Comparison of ENCODE assay signal across 22 cellular contexts in the genomic region with DNA sequence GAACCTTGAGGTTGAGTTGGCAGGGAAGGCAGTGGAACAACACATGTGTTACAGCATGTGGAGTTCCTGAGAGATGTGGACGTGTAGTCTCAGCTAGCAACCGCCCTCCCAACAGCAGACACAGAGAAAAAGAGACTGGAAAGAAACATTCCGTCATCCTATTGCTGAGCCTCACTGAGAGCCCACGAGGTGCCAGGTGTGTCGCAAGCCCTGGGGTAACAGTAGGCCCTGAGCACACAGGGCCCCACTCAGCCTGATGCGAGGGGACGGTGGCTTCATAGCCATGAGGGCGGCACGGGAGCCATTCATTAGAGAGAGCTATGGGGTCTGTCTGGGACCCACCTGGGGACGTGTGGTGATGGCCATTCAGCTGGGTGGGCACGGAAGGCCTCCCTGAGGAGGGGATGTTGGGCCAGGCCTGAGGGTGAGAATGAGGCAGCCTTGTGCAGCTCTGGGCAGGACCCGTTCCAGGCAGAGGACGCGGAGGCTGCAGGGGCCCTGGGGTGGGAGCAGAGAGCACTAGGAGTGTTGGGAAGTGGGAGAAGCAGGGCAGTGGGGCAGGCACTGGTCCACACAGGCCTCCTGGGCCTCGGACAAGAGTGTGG. TPM values are rescaled to one million over a fixed set of nuclear protein-coding genes. Genes with fewer than 3 reads are reported as not detected.
DNase-seq lines count a peak whose midpoint lies in the region; ATAC-seq and TF ChIP-seq lines count a peak whose summit lies in the region.
"Had no signal": no experiment of that assay in that cellular context is flagged by ENCODE, and none has a peak within 500 bp of the region (broad histone marks: within the 10 kb centered on the region; RNA-seq: fewer than 3 reads in every experiment).

No MANE protein-coding gene starts in this region.

- no peaks in the 10 kb centered on the region for H4K20me1 ChIP-seq in neural progenitor cell (ENCODE audit: low read depth)

- peaks cover 100% of the 10 kb centered on the region for H3K27me3 ChIP-seq in left ventricle myocardium inferior (ENCODE audit: low read depth)
- peaks cover 0 to 7% (median 0%) of the 10 kb centered on the region in 45 donors for H3K27me3 ChIP-seq in dorsolateral prefrontal cortex
- no peaks in the 10 kb centered on the region for H3K27me3 ChIP-seq in neural progenitor cell
- peaks cover 0 to 95% (median 0%) of the 10 kb centered on the region in 4 donors for H3K27me3 ChIP-seq in esophagus squamous epithelium

- H3K36me3 Mint-ChIP-seq in neural progenitor cell = no peaks in the 10 kb centered on the region
- H3K36me3 Mint-ChIP-seq: CD14-positive monocyte had no signal

- H3K36me3 ChIP-seq in left ventricle myocardium inferior (no peaks in the 10 kb centered on the region), neural progenitor cell (no peaks in the 10 kb centered on the region), esophagus squamous epithelium (no peaks in the 10 kb centered on the region)

- no peak for TF ChIP-seq POLR2A in esophagus squamous epithelium (IDR thresholded peaks at IDR 0.05)

- H3K4me3 Mint-ChIP-seq in neural progenitor cell = no peak overlapping the region
- H3K4me3 Mint-ChIP-seq: CD14-positive monocyte had no signal

- H3K79me2 ChIP-seq in neural progenitor cell (ENCODE audit: low read depth) = no peaks in the 10 kb centered on the region

- H3K27me3 Mint-ChIP-seq in neural progenitor cell (ENCODE audit: insufficient read depth, low read depth) = peaks cover 36% of the 10 kb centered on the region

- TF ChIP-seq CTCF in left ventricle myocardium inferior (IDR thresholded peaks at IDR 0.05; ENCODE audit: borderline replicate concordance) = no peak
- no peak for TF ChIP-seq CTCF in dorsolateral prefrontal cortex (IDR thresholded peaks at IDR 0.05 in 54 of 56, conservative IDR thresholded peaks at IDR 0.05 in 2 of 56; ENCODE audit: low read depth in 1 of 56, partially characterized antibody in 56 of 56)
- no peak for TF ChIP-seq CTCF in neural progenitor cell (IDR thresholded peaks at IDR 0.05)
- TF ChIP-seq CTCF in esophagus squamous epithelium (IDR thresholded peaks at IDR 0.05) = no peak

- WGBS in esophagus squamous epithelium, 2 donors = 60 to 67% methylated on average over 3 to 11 of the region's 15 CpGs

- H3K9me3 ChIP-seq in left ventricle myocardium inferior (replicated peaks) = no peaks in the 10 kb centered on the region
- no peaks in the 10 kb centered on the region for H3K9me3 ChIP-seq in neural progenitor cell (ENCODE audit: low read depth)
- H3K9me3 ChIP-seq in esophagus squamous epithelium = no peaks in the 10 kb centered on the region

- intact Hi-C loops in Right ventricle myocardium inferior (cut with DNase I) = no loop called here
- intact Hi-C loops in left ventricle myocardium inferior (cut with micrococcal nuclease) = no loop called here
- intact Hi-C loops in dorsolateral prefrontal cortex (cut with DNase I) = no loop called here
- intact Hi-C loops in esophagus squamous epithelium (cut with DNase I) = no loop called here

- H3K4me1 ChIP-seq in left ventricle myocardium inferior (no peaks in the 10 kb centered on the region), neural progenitor cell (peaks cover 14% of the 10 kb centered on the region), esophagus squamous epithelium (no peaks in the 10 kb centered on the region)

- H3K27ac ChIP-seq in left ventricle myocardium inferior (replicated peaks) = no peak overlapping the region
- H3K27ac ChIP-seq in dorsolateral prefrontal cortex = peak overlapping the region in 46 of 59 donors; percentile 4 to 84 (median 60)
- no peak overlapping the region for H3K27ac ChIP-seq in neural progenitor cell
- H3K27ac ChIP-seq in esophagus squamous epithelium = no peak overlapping the region
- H3K27ac ChIP-seq: RWPE1 had no signal

- H3K4me2 ChIP-seq in neural progenitor cell = no peak overlapping the region

- H2AFZ ChIP-seq in neural progenitor cell (replicated peaks) = no peak overlapping the region

- no peaks in the 10 kb centered on the region for H3K9me3 Mint-ChIP-seq in neural progenitor cell
- H3K9me3 Mint-ChIP-seq: CD14-positive monocyte had no signal

- H3K4me3 ChIP-seq in left ventricle myocardium inferior (no peak overlapping the region), dorsolateral prefrontal cortex (no peak overlapping the region), neural progenitor cell (no peak overlapping the region), esophagus squamous epithelium (no peak overlapping the region)

- peaks cover 29% of the 10 kb centered on the region for H3K4me1 Mint-ChIP-seq in neural progenitor cell
- H3K4me1 Mint-ChIP-seq: CD14-positive monocyte had no signal

- no peak for ATAC-seq in Right ventricle myocardium inferior

- no peak overlapping the region for H3K9ac ChIP-seq in neural progenitor cell

- DNase-seq in Right ventricle myocardium inferior (ENCODE audit: missing footprints) (peak; percentile 45), left ventricle myocardium inferior (no peak), dorsolateral prefrontal cortex (no peak), neural progenitor cell (ENCODE audit: low spot score) (no peak), GM19240 (ENCODE audit: insufficient read length, low spot score) (no peak), NCI-H2196 (lab: John Stamatoyannopoulos, UW; ENCODE audit: unreplicated experiment) (no peak), esophagus squamous epithelium (lab: John Stamatoyannopoulos, UW) (no peak)
- no peak for DNase-seq in stimulated activated CD4-positive, alpha-beta T cell treated with anti-CD3 and anti-CD28 coated beads, Interleukin-1b, Interleukin-23, amount 100 ng/mL, for 48 hours
- DNase-seq: AML-193, DMS53, GDM1, Karpas-422, NCI-H1417 treated with DMSO at 0.1 percent for 48 hours, NCI-H187 treated with DMSO at 0.1 percent for 48 hours, NCI-H226, NCI-H510A treated with DMSO at 0.1 percent for 48 hours, NCI-H748 treated with DMSO at 0.1 percent for 48 hours had no signal

- peak overlapping the region; percentile 57 for H3K27ac Mint-ChIP-seq in neural progenitor cell

- no peaks in the 10 kb centered on the region for H3F3A ChIP-seq in neural progenitor cell (ENCODE audit: low read depth)

RNA-seq across cellular contexts. Expression of a gene that starts 26.2 kb away (rescaled TPM):
- not detected for total RNA-seq in Right ventricle myocardium inferior
- not detected for total RNA-seq in left ventricle myocardium inferior
- total RNA-seq in dorsolateral prefrontal cortex = 100 to 1,000 TPM in 57 of 120 experiments, 10 to 100 TPM in 63; 27.7 to 144 (median 99.1) TPM
- total RNA-seq in neural progenitor cell (ENCODE audit: low replicate concordance) = 2.0 and 4.5 TPM in 2 replicates
- total RNA-seq in esophagus squamous epithelium = not detected
- total RNA-seq: A172, H4, M059J had no signal

Comparison
In these comparisons a context has a peak if more than half of its experiments do, and no peak if none do; other contexts are left out.
1. H3K27ac ChIP-seq: peak in dorsolateral prefrontal cortex (46 of 59); none in left ventricle myocardium inferior (single experiment), neural progenitor cell (single experiment) and esophagus squamous epithelium (0 of 4).